In genomic region chr18:37553633-37554398, GRCh38 we compare ENCODE assay signal across 14 cellular contexts. TPM values are rescaled to one million over a fixed set of nuclear protein-coding genes. Genes with fewer than 3 reads are reported as not detected.
DNase-seq lines count a peak whose midpoint lies in the region; ATAC-seq and TF ChIP-seq lines count a peak whose summit lies in the region.
"Had no signal": no experiment of that assay in that cellular context is flagged by ENCODE, and none has a peak within 500 bp of the region (broad histone marks: within the 10 kb centered on the region; RNA-seq: fewer than 3 reads in every experiment).

No MANE protein-coding gene starts in this region.

- H3K4me2 ChIP-seq in BLaER1 treated with 17β-estradiol and CSF1 and Interleukin-3, amounts not matched to agents 10 nM and 100 nM: peak overlapping the region in 9 of 11 experiments; percentile 7 to 79 (median 68); a peak in 10 of 22 replicates

- no peaks in the 10 kb centered on the region for H3K36me3 ChIP-seq in BLaER1 treated with 17β-estradiol and CSF1 and Interleukin-3, amounts not matched to agents 10 nM and 100 nM
- H3K36me3 ChIP-seq in HUES64 (ENCODE audit: insufficient read depth, low read length) (no peaks in the 10 kb centered on the region), WERI-Rb-1 (no peaks in the 10 kb centered on the region)
- H3K36me3 ChIP-seq: gastroesophageal sphincter, SJCRH30 had no signal

- no peak for ATAC-seq in GM21825 (IDR thresholded peaks at IDR 0.05; ENCODE audit: unreplicated experiment)
- ATAC-seq: gastroesophageal sphincter had no signal

- no peak overlapping the region for H3K4me3 Mint-ChIP-seq in nephron progenitor cell
- H3K4me3 Mint-ChIP-seq: central memory CD8-positive, alpha-beta T cell had no signal

- no peaks in the 10 kb centered on the region for H3K9me3 Mint-ChIP-seq in nephron progenitor cell
- H3K9me3 Mint-ChIP-seq: central memory CD8-positive, alpha-beta T cell had no signal

- peaks cover 44% of the 10 kb centered on the region for H3K27me3 Mint-ChIP-seq in nephron progenitor cell (ENCODE audit: low read depth, poor library complexity)
- H3K27me3 Mint-ChIP-seq: central memory CD8-positive, alpha-beta T cell had no signal

- peaks cover 0 to 4% (median 0%) of the 10 kb centered on the region in 11 experiments; a peak in 1 of 22 replicates for H4K20me1 ChIP-seq in BLaER1 treated with 17β-estradiol and CSF1 and Interleukin-3, amounts not matched to agents 10 nM and 100 nM

- WGBS in HUES64: 21% methylated on average over 13 of the region's 18 CpGs

- peak overlapping the region in 2 of 11 experiments; percentile 12 to 29; a peak in 2 of 22 replicates for H3K27ac ChIP-seq in BLaER1 treated with 17β-estradiol and CSF1 and Interleukin-3, amounts not matched to agents 10 nM and 100 nM
- H3K27ac ChIP-seq in HUES64 (ENCODE audit: low read depth, low read length) (no peak overlapping the region), WERI-Rb-1 (no peak overlapping the region)
- H3K27ac ChIP-seq: gastroesophageal sphincter, SJCRH30 had no signal

- peak; percentile 34 for TF ChIP-seq CTCF in epithelial cell of esophagus (IDR thresholded peaks at IDR 0.05; ENCODE audit: insufficient read depth, low read depth, low read length, missing control alignments)
- peak; percentile 47 for TF ChIP-seq CTCF in nephron progenitor cell (IDR thresholded peaks at IDR 0.05)
- TF ChIP-seq CTCF in WERI-Rb-1 (IDR thresholded peaks at IDR 0.05; ENCODE audit: low read depth, low read length): no peak

- no peaks in the 10 kb centered on the region for H3K27me3 ChIP-seq in BLaER1 treated with 17β-estradiol and CSF1 and Interleukin-3, amounts not matched to agents 10 nM and 100 nM
- peaks cover 57% of the 10 kb centered on the region for H3K27me3 ChIP-seq in HUES64 (ENCODE audit: insufficient read depth, low read length)
- no peaks in the 10 kb centered on the region for H3K27me3 ChIP-seq in WERI-Rb-1 (ENCODE audit: insufficient read depth, low read depth, severe bottlenecking)
- H3K27me3 ChIP-seq: SJCRH30 had no signal

- H3K9me3 ChIP-seq in BLaER1 treated with 17β-estradiol and CSF1 and Interleukin-3, amounts not matched to agents 10 nM and 100 nM (replicated peaks in 1 of 11): no peaks in the 10 kb centered on the region
- H3K9me3 ChIP-seq in HUES64 (ENCODE audit: insufficient read depth, low read depth, low read length) (no peaks in the 10 kb centered on the region), WERI-Rb-1 (ENCODE audit: severe bottlenecking) (no peaks in the 10 kb centered on the region)
- H3K9me3 ChIP-seq: gastroesophageal sphincter, SJCRH30 had no signal

- peaks cover 17 to 35% (median 27%) of the 10 kb centered on the region in 10 experiments for H3K4me1 ChIP-seq in BLaER1 treated with 17β-estradiol and CSF1 and Interleukin-3, amounts not matched to agents 10 nM and 100 nM
- H3K4me1 ChIP-seq in HUES64 (ENCODE audit: insufficient read depth, low read length): peaks cover 13% of the 10 kb centered on the region
- H3K4me1 ChIP-seq: gastroesophageal sphincter, SJCRH30 had no signal

- H3K27ac Mint-ChIP-seq in nephron progenitor cell: no peak overlapping the region

- H3K4me3 ChIP-seq in BLaER1 treated with 17β-estradiol and CSF1 and Interleukin-3, amounts not matched to agents 10 nM and 100 nM: no peak overlapping the region
- H3K4me3 ChIP-seq in HUES64 (ENCODE audit: low read length): peak overlapping the region; percentile 34
- no peak overlapping the region for H3K4me3 ChIP-seq in epithelial cell of esophagus (ENCODE audit: low read length)
- no peak overlapping the region for H3K4me3 ChIP-seq in WERI-Rb-1 (ENCODE audit: low read depth, low read length)
- H3K4me3 ChIP-seq: gastroesophageal sphincter, SJCRH30 had no signal

- no peak overlapping the region for H3K9ac ChIP-seq in BLaER1 treated with 17β-estradiol and CSF1 and Interleukin-3, amounts not matched to agents 10 nM and 100 nM
- no peak overlapping the region for H3K9ac ChIP-seq in HUES64 (ENCODE audit: low read depth, low read length)

- no peaks in the 10 kb centered on the region for H3K36me3 Mint-ChIP-seq in nephron progenitor cell (ENCODE audit: low read depth)

- DNase-seq in epithelial cell of esophagus (ENCODE audit: low read depth): no peak
- peak; percentile 36 for DNase-seq in nephron progenitor cell
- DNase-seq in NCI-H2081 treated with DMSO at 0.1 percent for 48 hours (lab: John Stamatoyannopoulos, UW): no peak
- DNase-seq in NCI-H1105 (lab: John Stamatoyannopoulos, UW): no peak
- no peak for DNase-seq in WERI-Rb-1
- DNase-seq: activated effector memory CD4-positive, alpha-beta T cell treated with Interleukin-2 at 50 U/mL for 16 hours; KBM-7; NCI-H345; SJCRH30 had no signal

- H3K4me1 Mint-ChIP-seq in nephron progenitor cell: no peaks in the 10 kb centered on the region
- H3K4me1 Mint-ChIP-seq: central memory CD8-positive, alpha-beta T cell had no signal

RNA-seq across cellular contexts. Expression of gene CELF4, which starts 11.8 kb away (rescaled TPM):
- 0.80 TPM for polyA plus RNA-seq in HUES64 (2013, experiment 1 of 2)
- polyA plus RNA-seq in HUES64 (2013, experiment 2 of 2): 2.4 TPM
